ENCODE assay signal across 12 cellular contexts in the genomic region with DNA sequence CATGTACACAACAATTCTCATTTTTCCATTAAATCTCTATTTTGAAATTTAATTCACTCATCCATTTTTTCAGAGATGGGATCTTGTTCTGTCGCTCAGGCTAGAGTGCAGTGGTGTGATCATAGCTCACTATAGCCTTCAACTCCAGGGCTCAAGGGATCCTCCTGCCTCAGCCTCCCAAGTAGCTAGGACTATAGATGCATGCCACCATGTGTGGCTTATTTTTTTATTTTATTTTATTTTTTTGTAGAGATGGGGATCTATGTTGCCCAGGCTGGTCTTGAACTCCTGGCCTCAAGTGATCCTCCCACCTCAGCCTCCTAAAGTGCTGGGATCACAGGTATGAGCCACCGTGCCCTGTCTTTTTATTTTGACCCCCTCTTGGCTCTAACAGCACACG.
DNase-seq lines count a peak whose midpoint lies in the region; TF ChIP-seq lines count a peak whose summit lies in the region.
"Had no signal": no experiment of that assay in that cellular context is flagged by ENCODE, and none has a peak within 500 bp of the region (broad histone marks: within the 10 kb centered on the region; RNA-seq: fewer than 3 reads in every experiment).

No MANE protein-coding gene starts in this region.

- no peaks in the 10 kb centered on the region for H3K27me3 Mint-ChIP-seq in activated CD4-positive, alpha-beta T cell treated with anti-CD3 and anti-CD28 coated beads, Interleukin-2, amount 10 ng/mL, durations not matched to agents 7 days and 5 days
- H3K27me3 Mint-ChIP-seq in CD14-positive monocyte (ENCODE audit: low read depth in 3 of 3): peaks cover 0 to 2% (median 0%) of the 10 kb centered on the region in 3 donors

- intact Hi-C loops in spleen (cut with DNase I; ENCODE audit: low total_unique reads) (no loop called here), CD14-positive monocyte (cut with micrococcal nuclease) (no loop called here)

- no peaks in the 10 kb centered on the region for H3K9me3 Mint-ChIP-seq in activated CD4-positive, alpha-beta T cell treated with anti-CD3 and anti-CD28 coated beads, Interleukin-2, amount 10 ng/mL, durations not matched to agents 7 days and 5 days
- no peaks in the 10 kb centered on the region for H3K9me3 Mint-ChIP-seq in CD14-positive monocyte

- TF ChIP-seq POLR2A in Peyer's patch (IDR thresholded peaks at IDR 0.05) (no peak), spleen (IDR thresholded peaks at IDR 0.05) (no peak)

- no peak overlapping the region for H3K4me3 Mint-ChIP-seq in activated CD4-positive, alpha-beta T cell treated with anti-CD3 and anti-CD28 coated beads, Interleukin-2, amount 10 ng/mL, durations not matched to agents 7 days and 5 days
- H3K4me3 Mint-ChIP-seq in CD14-positive monocyte: no peak overlapping the region

- H3K36me3 ChIP-seq in Peyer's patch (no peaks in the 10 kb centered on the region), spleen (peaks cover 0 to 50% (median 6%) of the 10 kb centered on the region in 6 donors)
- H3K36me3 ChIP-seq: colonic mucosa had no signal

- H3K27ac Mint-ChIP-seq in activated CD4-positive, alpha-beta T cell treated with anti-CD3 and anti-CD28 coated beads, Interleukin-2, amount 10 ng/mL, durations not matched to agents 7 days and 5 days: peak overlapping the region; percentile 83
- H3K27ac Mint-ChIP-seq in CD14-positive monocyte: no peak overlapping the region

- WGBS in spleen, 5 donors: 91 to 94% (median 94%) methylated on average over 3 of the region's 3 CpGs

- peak overlapping the region; percentile 38 to 70 (median 50) for H3K27ac ChIP-seq in Peyer's patch
- peak overlapping the region; percentile 88 for H3K27ac ChIP-seq in epithelial cell of prostate
- peak overlapping the region in 5 of 8 donors; percentile 9 to 89 (median 84) for H3K27ac ChIP-seq in spleen
- H3K27ac ChIP-seq: colonic mucosa had no signal

- TF ChIP-seq CTCF in Peyer's patch (IDR thresholded peaks at IDR 0.05): no peak
- TF ChIP-seq CTCF in spleen (IDR thresholded peaks at IDR 0.05 in 8 of 11, conservative IDR thresholded peaks at IDR 0.05 in 3 of 11): no peak
- no peak for TF ChIP-seq CTCF in CD14-positive monocyte (IDR thresholded peaks at IDR 0.05)

- H3K27me3 ChIP-seq in Peyer's patch (no peaks in the 10 kb centered on the region), spleen (replicated peaks in 1 of 7) (no peaks in the 10 kb centered on the region)
- H3K27me3 ChIP-seq: colonic mucosa, left lung had no signal

- H3K4me1 ChIP-seq in Peyer's patch: peaks cover 0 to 29% (median 3%) of the 10 kb centered on the region in 4 donors
- peaks cover 20 to 98% (median 64%) of the 10 kb centered on the region in 6 donors for H3K4me1 ChIP-seq in spleen

- POLR2A ChIA-PET in activated CD4-positive, alpha-beta T cell treated with anti-CD3 and anti-CD28 coated beads, Interleukin-2, amount 10 ng/mL, durations not matched to agents 7 days and 5 days (lab: Charles Lee): no interaction called here

- peaks cover 74% of the 10 kb centered on the region for H3K4me1 Mint-ChIP-seq in activated CD4-positive, alpha-beta T cell treated with anti-CD3 and anti-CD28 coated beads, Interleukin-2, amount 10 ng/mL, durations not matched to agents 7 days and 5 days
- peaks cover 20% of the 10 kb centered on the region for H3K4me1 Mint-ChIP-seq in CD14-positive monocyte

- peaks cover 67% of the 10 kb centered on the region for H3K36me3 Mint-ChIP-seq in activated CD4-positive, alpha-beta T cell treated with anti-CD3 and anti-CD28 coated beads, Interleukin-2, amount 10 ng/mL, durations not matched to agents 7 days and 5 days (ENCODE audit: low read depth)
- peaks cover 27 to 56% of the 10 kb centered on the region in 2 donors for H3K36me3 Mint-ChIP-seq in CD14-positive monocyte

- DNase-seq in activated CD4-positive, alpha-beta T cell treated with anti-CD3 and anti-CD28 coated beads, Interleukin-2, amount 10 ng/mL, durations not matched to agents 7 days and 5 days: no peak
- DNase-seq in activated CD4-positive, alpha-beta T cell treated with anti-CD3 and anti-CD28 coated beads for 1 hour: no peak
- DNase-seq in Peyer's patch: no peak
- DNase-seq in epithelial cell of prostate (ENCODE audit: low read depth, low spot score): no peak
- DNase-seq in spleen: no peak
- no peak for DNase-seq in GDM1 (lab: John Stamatoyannopoulos, UW)
- no peak for DNase-seq in 8988T
- no peak for DNase-seq in CD14-positive monocyte (ENCODE audit: low spot score)
- DNase-seq: colonic mucosa, left lung, NCI-H1694 treated with DMSO at 0.1 percent for 48 hours, NCI-H69 had no signal

- H3K9me3 ChIP-seq in Peyer's patch (no peaks in the 10 kb centered on the region), spleen (no peaks in the 10 kb centered on the region)
- H3K9me3 ChIP-seq: colonic mucosa, left lung had no signal

- CTCF ChIA-PET in activated CD4-positive, alpha-beta T cell treated with anti-CD3 and anti-CD28 coated beads, Interleukin-2, amount 10 ng/mL, durations not matched to agents 7 days and 5 days (lab: Charles Lee): interaction anchor here (1.0 to 4.8 kb wide), 6 partner anchors 8 to 41 kb away, joined by 3 to 23 read pairs (median 7); no protein-coding TSS in a partner anchor

- H3K4me3 ChIP-seq in Peyer's patch (no peak overlapping the region), spleen (no peak overlapping the region)
- H3K4me3 ChIP-seq: colonic mucosa, left lung had no signal
